ENCODE assay signal across 19 cellular contexts in genomic region chr17:7830616-7831015, GRCh38. TPM values are rescaled to one million over a fixed set of nuclear protein-coding genes. Genes with fewer than 3 reads are reported as not detected.
DNase-seq lines count a peak whose midpoint lies in the region; ATAC-seq and TF ChIP-seq lines count a peak whose summit lies in the region.
"Had no signal": no experiment of that assay in that cellular context is flagged by ENCODE, and none has a peak within 500 bp of the region (broad histone marks: within the 10 kb centered on the region; RNA-seq: fewer than 3 reads in every experiment).

No MANE protein-coding gene starts in this region.

- H4K20me1 ChIP-seq in hepatocyte (ENCODE audit: insufficient read depth, poor library complexity, severe bottlenecking), result no peaks in the 10 kb centered on the region

- H3K27ac Mint-ChIP-seq in CD4-positive, alpha-beta T cell, result no peak overlapping the region
- H3K27ac Mint-ChIP-seq: HFFc6 had no signal

- H3K9me3 ChIP-seq in CD4-positive, alpha-beta T cell (ENCODE audit: control insufficient read depth, low read length), result no peaks in the 10 kb centered on the region
- H3K9me3 ChIP-seq in HEK293 (ENCODE audit: control insufficient read depth, insufficient read depth, low read depth, low read length) (no peaks in the 10 kb centered on the region), hepatocyte (ENCODE audit: low read depth) (no peaks in the 10 kb centered on the region), sigmoid colon (no peaks in the 10 kb centered on the region)
- H3K9me3 ChIP-seq: BE2C had no signal

- no peak overlapping the region for H3K4me3 ChIP-seq in HEK293 (ENCODE audit: low read depth, low read length)
- no peak overlapping the region for H3K4me3 ChIP-seq in hepatocyte
- no peak overlapping the region for H3K4me3 ChIP-seq in sigmoid colon
- H3K4me3 ChIP-seq: GM23248 had no signal

- H3K79me2 ChIP-seq in hepatocyte, result no peaks in the 10 kb centered on the region

- CTCF ChIA-PET in CD4-positive, alpha-beta T cell (lab: Charles Lee), result no interaction called here
- CTCF ChIA-PET in HEK293 (lab: Yijun Ruan, JAX), result interaction anchor here (0.6 to 1.9 kb wide), 5 partner anchors 28 to 227 kb away, joined by 3 to 5 read pairs (median 3); no protein-coding TSS in a partner anchor

- no peaks in the 10 kb centered on the region for H3K36me3 ChIP-seq in HEK293 (ENCODE audit: control insufficient read depth in 2 of 2, insufficient read depth in 1 of 2, low read length in 2 of 2)
- H3K36me3 ChIP-seq in hepatocyte (replicated peaks; ENCODE audit: insufficient read depth, low read depth), result no peaks in the 10 kb centered on the region
- H3K36me3 ChIP-seq in sigmoid colon, result no peaks in the 10 kb centered on the region
- H3K36me3 ChIP-seq: BE2C had no signal

- TF ChIP-seq CTCF in CD4-positive, alpha-beta T cell (IDR thresholded peaks at IDR 0.05), result no peak
- TF ChIP-seq CTCF in HEK293 (tag by site-specific recombination; IDR thresholded peaks at IDR 0.05) (no peak), hepatocyte (IDR thresholded peaks at IDR 0.05; ENCODE audit: poor library complexity) (no peak), sigmoid colon (IDR thresholded peaks at IDR 0.05) (no peak)

- no peak for TF ChIP-seq POLR2A in sigmoid colon (IDR thresholded peaks at IDR 0.05)

- intact Hi-C loops in CD4-positive, alpha-beta T cell (cut with DNase I, micrococcal nuclease), result loop anchor here in 1 of 2 experiments (10.0 kb wide), 1 partner anchor 324 kb away; the partner anchor contains the start of gene PER1
- intact Hi-C loops in sigmoid colon (cut with DNase I), result loop anchor here (10.0 kb wide), 1 partner anchor 346 kb away; the partner anchor contains the start of genes POLR2A and SLC35G6

- no peak overlapping the region for H2AFZ ChIP-seq in hepatocyte
- H2AFZ ChIP-seq: GM23248 had no signal

- 92% methylated on average over 8 of the region's 8 CpGs for WGBS in hepatocyte (ENCODE audit: low lambda C conversion rate, missing lambda C conversion rate)
- WGBS in sigmoid colon, 2 donors, result 90 to 91% methylated on average over 8 of the region's 8 CpGs

- TF ChIP-seq EP300 in sigmoid colon (IDR thresholded peaks at IDR 0.05), result no peak

- H3K4me3 Mint-ChIP-seq in CD4-positive, alpha-beta T cell, result peak overlapping the region; percentile 15
- H3K4me3 Mint-ChIP-seq: CD4-positive, alpha-beta memory T cell; HFFc6 had no signal

- POLR2A ChIA-PET in CD4-positive, alpha-beta T cell (lab: Charles Lee), result no interaction called here
- POLR2A ChIA-PET in HEK293 (lab: Yijun Ruan, JAX), result interaction anchor here (1.1 to 6.1 kb wide), 2 partner anchors 11 to 26 kb away, joined by 3 to 42 read pairs; partner anchors contain the start of genes CYB5D1, NAA38 and TMEM88

- no peak overlapping the region for H3K27ac ChIP-seq in CD4-positive, alpha-beta T cell (ENCODE audit: low read depth, low read length)
- H3K27ac ChIP-seq in HEK293 (ENCODE audit: extremely low read depth, low read depth, low read length), result no peak overlapping the region
- H3K27ac ChIP-seq in hepatocyte, result no peak overlapping the region
- H3K27ac ChIP-seq in sigmoid colon, result no peak overlapping the region
- H3K27ac ChIP-seq: GM23248 had no signal

- peaks cover 19% of the 10 kb centered on the region for H3K36me3 Mint-ChIP-seq in CD4-positive, alpha-beta T cell (ENCODE audit: low read depth)

- H3K9me2 ChIP-seq in hepatocyte (replicated peaks; ENCODE audit: insufficient read depth), result no peaks in the 10 kb centered on the region

- H3K27me3 Mint-ChIP-seq in CD4-positive, alpha-beta T cell, result peaks cover 4% of the 10 kb centered on the region

- H3K4me2 ChIP-seq in hepatocyte, result no peak overlapping the region

- H3K4me1 ChIP-seq in HEK293 (ENCODE audit: control insufficient read depth, insufficient read depth, low read length) (peaks cover 5% of the 10 kb centered on the region; the same call in 1 of the 2 replicates), hepatocyte (ENCODE audit: insufficient read depth) (peaks cover 6% of the 10 kb centered on the region), sigmoid colon (peaks cover 0 to 8% (median 6%) of the 10 kb centered on the region in 4 donors)

- peaks cover 7% of the 10 kb centered on the region for H3K4me1 Mint-ChIP-seq in CD4-positive, alpha-beta T cell (ENCODE audit: low read depth)

- DNase-seq in CD4-positive, alpha-beta T cell, result no peak
- DNase-seq in hepatocyte (ENCODE audit: low spot score) (peak; percentile 3), sigmoid colon (peak; percentile 57), NCI-H146 treated with DMSO at 0.1 percent for 48 hours (lab: John Stamatoyannopoulos, UW; ENCODE audit: unreplicated experiment) (no peak)
- DNase-seq: ACHN; BE2C; C1 segment of cervical spinal cord; CD4-positive, alpha-beta memory T cell; DMS153; DMS79; GF-D8; GM23248; HCEC 1CT; HFFc6; KG1 had no signal

- ATAC-seq in CD4-positive, alpha-beta T cell (ENCODE audit: poor library complexity), result no peak
- no peak for ATAC-seq in GM19397 (IDR thresholded peaks at IDR 0.05; ENCODE audit: unreplicated experiment)
- no peak for ATAC-seq in GM18498 (IDR thresholded peaks at IDR 0.05; ENCODE audit: unreplicated experiment)
- ATAC-seq: HepG2 had no signal

- no peaks in the 10 kb centered on the region for H3K9me3 Mint-ChIP-seq in CD4-positive, alpha-beta T cell
- H3K9me3 Mint-ChIP-seq: HFFc6 had no signal

- no peaks in the 10 kb centered on the region for H3K27me3 ChIP-seq in CD4-positive, alpha-beta T cell (ENCODE audit: control insufficient read depth, insufficient read depth, low read length)
- H3K27me3 ChIP-seq in hepatocyte, result no peaks in the 10 kb centered on the region
- peaks cover 0 to 5% (median 0%) of the 10 kb centered on the region in 3 donors for H3K27me3 ChIP-seq in sigmoid colon
- H3K27me3 ChIP-seq: BE2C had no signal

TF ChIP-seq in HEK293, 187 proteins besides CTCF, POLR2A, EP300 and RAD21:
- TF ChIP-seq ZNF10 (tag by site-specific recombination; IDR thresholded peaks at IDR 0.05) (0 out of 2 replicates have a peak, but pooled peaks have one; percentile 19), ZNF580 (tag by site-specific recombination; IDR thresholded peaks at IDR 0.05) (no peak)
TF ChIP-seq in HEK293: peak in this region for 1.

RNA-seq across cellular contexts. Expression of gene KDM6B, which starts 3.4 kb away (rescaled TPM):
- 100 to 1,000 TPM; 189 to 191 TPM for total RNA-seq in CD4-positive, alpha-beta T cell
- total RNA-seq in hepatocyte (3.3 and 5.9 TPM in 2 replicates), sigmoid colon (10 to 100 TPM in 1 of 4 donors, 1 to 10 TPM in 3; 6.1 to 11.6 (median 8.5) TPM)
- polyA plus RNA-seq in hepatocyte (10.2 and 11.3 TPM in 2 replicates), sigmoid colon (10 to 100 TPM in 1 of 3 donors, 1 to 10 TPM in 2; 5.5 to 19.4 (median 6.0) TPM)

RNA-seq across cellular contexts. Expression of gene TMEM88, which starts 24.2 kb away (rescaled TPM):
- total RNA-seq in CD4-positive, alpha-beta T cell, result 10 to 100 TPM; 29.3 to 29.6 TPM
- total RNA-seq in hepatocyte (59.6 and 73.3 TPM in 2 replicates), sigmoid colon (10 to 100 TPM in 3 of 4 donors, 1 to 10 TPM in 1; 6.8 to 19.9 (median 10.5) TPM)
- polyA plus RNA-seq in hepatocyte (241 and 328 TPM in 2 replicates), sigmoid colon (10 to 100 TPM in 1 of 3 donors, 1 to 10 TPM in 2; 2.4 to 11.4 (median 9.0) TPM)
- total RNA-seq: GM23248 had no signal
- polyA plus RNA-seq: CD4-positive, alpha-beta memory T cell; GM23248 had no signal

RNA-seq across cellular contexts. Expression of gene NAA38, which starts 26.7 kb away (rescaled TPM):
- total RNA-seq in CD4-positive, alpha-beta T cell, result 10 to 100 TPM; 15.4 to 16.3 TPM
- total RNA-seq in hepatocyte, result 49.2 and 66.0 TPM in 2 replicates
- polyA plus RNA-seq in hepatocyte, result 147 and 154 TPM in 2 replicates
- total RNA-seq in sigmoid colon, result 100 to 1,000 TPM in 3 of 4 donors, 10 to 100 TPM in 1; 92.4 to 206 (median 106) TPM
- polyA plus RNA-seq in sigmoid colon, result 100 to 1,000 TPM in 2 of 3 donors, 10 to 100 TPM in 1; 99.4 to 148 (median 138) TPM

RNA-seq across cellular contexts. Expression of gene CYB5D1, which starts 27.2 kb away (rescaled TPM):
- total RNA-seq in CD4-positive, alpha-beta T cell, result 1 to 10 TPM; 8.7 TPM
- 9.1 and 14.1 TPM in 2 replicates for total RNA-seq in hepatocyte
- polyA plus RNA-seq in hepatocyte, result 12.2 and 15.1 TPM in 2 replicates
- total RNA-seq in sigmoid colon, result 10 to 100 TPM in 2 of 4 donors, 1 to 10 TPM in 2; 7.1 to 14.4 (median 10.7) TPM
- 1 to 10 TPM; 4.2 to 8.6 (median 4.6) TPM for polyA plus RNA-seq in sigmoid colon

RNA-seq across cellular contexts. Expression of gene CHD3, which starts 58.0 kb away (rescaled TPM):
- total RNA-seq in CD4-positive, alpha-beta T cell, result 100 to 1,000 TPM; 263 to 297 TPM
- 65.6 and 75.3 TPM in 2 replicates for total RNA-seq in hepatocyte
- 41.2 and 49.4 TPM in 2 replicates for polyA plus RNA-seq in hepatocyte
- total RNA-seq in sigmoid colon, result 100 to 1,000 TPM in 3 of 4 donors, 10 to 100 TPM in 1; 97.2 to 147 (median 117) TPM
- polyA plus RNA-seq in sigmoid colon, result 10 to 100 TPM; 33.8 to 88.9 (median 47.4) TPM

Comparison
In these comparisons a context has a peak if more than half of its experiments do, and no peak if none do; other contexts are left out.
1. DNase-seq: peak in hepatocyte (single experiment) and sigmoid colon (single experiment); none in CD4-positive, alpha-beta T cell (0 of 10) and NCI-H146 treated with DMSO at 0.1 percent for 48 hours (single experiment).
2. RNA of gene KDM6B, which starts 3.4 kb away (total RNA-seq): 189 to 191 TPM in CD4-positive, alpha-beta T cell; 6.1 to 11.6 TPM in sigmoid colon and 3.3 to 5.9 TPM in hepatocyte; every median in the first group is over 10 times any median in the second.